Comparison of ENCODE assay signal across 26 cellular contexts in the genomic region with DNA sequence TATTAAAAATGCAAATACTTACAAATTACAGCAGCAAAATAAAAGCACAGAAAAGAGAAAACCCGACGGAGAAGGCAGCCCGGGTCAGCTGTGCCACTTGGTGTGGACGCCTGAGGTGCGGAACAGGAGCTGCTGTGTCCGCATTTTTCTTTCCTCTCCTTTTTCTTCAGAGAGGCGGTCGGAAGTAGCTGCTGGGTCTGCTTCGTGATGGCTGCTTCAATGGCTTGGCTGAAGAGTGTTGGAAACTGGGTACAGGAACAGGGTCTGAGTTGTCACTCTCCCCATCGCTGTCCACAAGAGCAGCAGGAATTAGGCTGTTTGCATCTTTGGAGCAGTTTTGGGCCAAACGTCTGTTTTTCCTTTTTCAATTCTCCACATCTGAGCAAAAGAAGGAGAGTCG. TPM values are rescaled to one million over a fixed set of nuclear protein-coding genes. Genes with fewer than 3 reads are reported as not detected.
DNase-seq lines count a peak whose midpoint lies in the region; ATAC-seq, FAIRE-seq and TF ChIP-seq lines count a peak whose summit lies in the region.
"Had no signal": no experiment of that assay in that cellular context is flagged by ENCODE, and none has a peak within 500 bp of the region (broad histone marks: within the 10 kb centered on the region; RNA-seq: fewer than 3 reads in every experiment).

No MANE protein-coding gene starts in this region.

- no peak overlapping the region for H2AK9ac ChIP-seq in IMR-90 (replicated peaks; ENCODE audit: low read depth, low read length, poor library complexity)

- H3K9ac ChIP-seq in IMR-90 (ENCODE audit: low read depth, low read length), result no peak overlapping the region
- peak overlapping the region in 1 of 2 experiments; percentile 26; a peak in 1 of 4 replicates for H3K9ac ChIP-seq in K562 (ENCODE audit: insufficient read depth in 1 of 2, low read depth in 2 of 2, low read length in 2 of 2)
- H3K9ac ChIP-seq: BLaER1 had no signal

- DNase-seq in IMR-90 (no peak), K562 (ENCODE audit: extremely low read depth in 1 of 4, low spot score in 3 of 4) (no peak), left kidney (ENCODE audit: low read depth, low spot score) (peak; percentile 47), retina (peak; percentile 77), small intestine (no peak), DMS53 (lab: John Stamatoyannopoulos, UW) (no peak), GM10266 (ENCODE audit: extremely low spot score) (no peak)
- DNase-seq: 8988T; ACHN; BE2C; C1 segment of cervical spinal cord; CD4-positive, alpha-beta memory T cell; CD4-positive, CD25-positive, alpha-beta regulatory T cell; CD8-positive, alpha-beta memory T cell; COR-L47; DMS 273 treated with DMSO at 0.1 percent for 48 hours; DMS153; DMS79 treated with DMSO at 0.1 percent for 48 hours; GF-D8 had no signal

- H4K91ac ChIP-seq in IMR-90 (ENCODE audit: insufficient read depth, low read depth, low read length), result no peak overlapping the region

- no peak overlapping the region for H3K14ac ChIP-seq in IMR-90 (replicated peaks; ENCODE audit: low read depth, low read length)

- no peak overlapping the region for H4K8ac ChIP-seq in IMR-90 (ENCODE audit: low read depth in 2 of 2, low read length in 2 of 2)

- no peaks in the 10 kb centered on the region for H3K79me1 ChIP-seq in IMR-90 (ENCODE audit: low read depth in 1 of 2, low read length in 2 of 2)

- in situ Hi-C loops in IMR-90 (cut with MboI; ENCODE audit: low sequenced_read_pairs), result loop anchor here (25.0 kb wide), 1 partner anchor 756 kb away; the partner anchor contains the start of gene SETMAR
- in situ Hi-C loops in K562 (cut with MboI), result no loop called here

- H2BK20ac ChIP-seq in IMR-90 (ENCODE audit: low read depth, low read length), result no peak overlapping the region

- no peak overlapping the region for H3K4ac ChIP-seq in IMR-90 (ENCODE audit: low read depth, low read length)

- BruUV-seq in IMR-90 (replicated peaks; lab: Mats Ljungman, UMichigan), result no TSS peak
- no TSS peak for BruUV-seq in K562 (replicated peaks; lab: Mats Ljungman, UMichigan)

- H2BK5ac ChIP-seq in IMR-90 (ENCODE audit: low read depth, low read length, poor library complexity, severe bottlenecking), result no peak overlapping the region

- no peak for TF ChIP-seq EP300 in K562 (IDR thresholded peaks at IDR 0.05; ENCODE audit: low read length)

- H3K4me3 ChIP-seq in IMR-90 (ENCODE audit: insufficient read depth, low read depth, low read length), result no peak overlapping the region
- H3K4me3 ChIP-seq in K562, result no peak overlapping the region
- H3K4me3 ChIP-seq in small intestine (ENCODE audit: low read depth in 1 of 2, low read length in 2 of 2), result no peak overlapping the region
- H3K4me3 ChIP-seq: BLaER1, GM12878 had no signal

- H2AK5ac ChIP-seq in IMR-90 (ENCODE audit: low read depth, low read length), result no peak overlapping the region

- CTCF ChIA-PET in IMR-90 (lab: Yijun Ruan, JAX), result no interaction called here
- CTCF ChIA-PET in K562 (lab: Yijun Ruan, JAX; ENCODE audit: low intra/inter-chr PET ratio), result no interaction called here

- H2BK120ac ChIP-seq in IMR-90 (ENCODE audit: low read depth, low read length), result no peak overlapping the region

- no peak for ATAC-seq in IMR-90 (ENCODE audit: low read depth)
- ATAC-seq in K562, result no peak; the same call in 2 of the 3 replicates
- ATAC-seq in HG03342 (IDR thresholded peaks at IDR 0.05; ENCODE audit: unreplicated experiment), result no peak
- ATAC-seq: GM12878 had no signal

- no peak for TF ChIP-seq RAD21 in IMR-90 (IDR thresholded peaks at IDR 0.05; ENCODE audit: low read length)
- TF ChIP-seq RAD21 in K562 (CRISPR knock-in tag; conservative IDR thresholded peaks at IDR 0.05 in 1 of 2, IDR thresholded peaks at IDR 0.05 in 1 of 2), result no peak

- TF ChIP-seq POLR2A in IMR-90 (IDR thresholded peaks at IDR 0.05; ENCODE audit: low read depth, low read length), result no peak
- TF ChIP-seq POLR2A in K562 (conservative IDR thresholded peaks at IDR 0.05), result no peak

- TF ChIP-seq CTCF in IMR-90 (conservative IDR thresholded peaks at IDR 0.05; ENCODE audit: low read depth, low read length), result no peak
- TF ChIP-seq CTCF in K562 (IDR thresholded peaks at IDR 0.05 in 2 of 3, conservative IDR thresholded peaks at IDR 0.05 in 1 of 3; ENCODE audit: insufficient read depth in 2 of 3, low read depth in 1 of 3, low read length in 3 of 3), result no peak
- TF ChIP-seq CTCF in GM10266 (IDR thresholded peaks at IDR 0.05; ENCODE audit: control insufficient read depth, insufficient read depth, low read depth, missing control alignments), result no peak

- dilution Hi-C loops in IMR-90 (cut with HindIII; ENCODE audit: low sequenced_read_pairs, unreplicated experiment), result no loop called here

- no peaks in the 10 kb centered on the region for H4K20me1 ChIP-seq in IMR-90 (ENCODE audit: insufficient read depth, low read length)
- H4K20me1 ChIP-seq in K562 (replicated peaks; ENCODE audit: control insufficient read depth, insufficient read depth, low read length), result no peaks in the 10 kb centered on the region
- H4K20me1 ChIP-seq: BLaER1 had no signal

- H3K4me2 ChIP-seq in IMR-90 (ENCODE audit: low read depth, low read length), result no peak overlapping the region
- H3K4me2 ChIP-seq in K562 (ENCODE audit: insufficient read depth, low read length), result no peak overlapping the region
- H3K4me2 ChIP-seq: BLaER1 had no signal

- POLR2A ChIA-PET in IMR-90 (lab: Charles Lee; ENCODE audit: unreplicated experiment), result no interaction called here
- POLR2A ChIA-PET in K562 (lab: Yijun Ruan, JAX), result no interaction called here

- H3K27me3 ChIP-seq in IMR-90 (ENCODE audit: control insufficient read depth, insufficient read depth, low read length) (peaks cover 23% of the 10 kb centered on the region), K562 (ENCODE audit: control insufficient read depth in 2 of 2, insufficient read depth in 2 of 2, low read length in 2 of 2) (peaks cover 4 to 8% of the 10 kb centered on the region in 2 experiments; a peak in 3 of 5 replicates), small intestine (ENCODE audit: control insufficient read depth in 2 of 2, insufficient read depth in 2 of 2, low read length in 2 of 2) (no peaks in the 10 kb centered on the region)
- H3K27me3 ChIP-seq: BE2C, BLaER1 had no signal

- no peak overlapping the region for H4K5ac ChIP-seq in IMR-90 (ENCODE audit: low read depth, low read length)

- FAIRE-seq in K562 (lab: Jason Lieb, UNC) (no peak), small intestine (lab: Jason Lieb, UNC) (no peak)
- FAIRE-seq: A204.1, G401.6, GM12878, GM12892, GM18507 had no signal

- peak overlapping the region; percentile 33 for H2AFZ ChIP-seq in IMR-90 (replicated peaks; ENCODE audit: low read length, poor library complexity)
- peak overlapping the region; percentile 36; the same call in 1 of the 2 replicates for H2AFZ ChIP-seq in K562 (ENCODE audit: low read depth, low read length)

- no peak overlapping the region for H3K18ac ChIP-seq in IMR-90 (ENCODE audit: low read depth, low read length)

- H3K9me3 ChIP-seq in IMR-90 (ENCODE audit: control insufficient read depth, insufficient read depth, low read length) (no peaks in the 10 kb centered on the region), K562 (replicated peaks; ENCODE audit: control insufficient read depth, insufficient read depth, low read depth, low read length) (no peaks in the 10 kb centered on the region), small intestine (ENCODE audit: control insufficient read depth, low read depth) (no peaks in the 10 kb centered on the region)
- H3K9me3 ChIP-seq: BE2C, BLaER1 had no signal

- no peaks in the 10 kb centered on the region for H3K79me2 ChIP-seq in K562 (ENCODE audit: control insufficient read depth, insufficient read depth, low read length)

- H3K36me3 ChIP-seq in IMR-90 (ENCODE audit: control insufficient read depth, insufficient read depth, low read length) (no peaks in the 10 kb centered on the region), K562 (ENCODE audit: control insufficient read depth, insufficient read depth, low read length) (no peaks in the 10 kb centered on the region), small intestine (ENCODE audit: control insufficient read depth in 2 of 2, insufficient read depth in 2 of 2, low read length in 2 of 2) (no peaks in the 10 kb centered on the region)
- H3K36me3 ChIP-seq: BE2C, BLaER1 had no signal

- H3K4me1 ChIP-seq in IMR-90 (ENCODE audit: control insufficient read depth, insufficient read depth, low read length) (no peaks in the 10 kb centered on the region), K562 (replicated peaks in 1 of 2; ENCODE audit: control insufficient read depth in 2 of 2, insufficient read depth in 2 of 2, low read length in 2 of 2) (peaks cover 0 to 3% of the 10 kb centered on the region in 2 experiments; a peak in 3 of 5 replicates), small intestine (ENCODE audit: control insufficient read depth in 2 of 2, insufficient read depth in 1 of 2, low read depth in 1 of 2, low read length in 1 of 2) (no peaks in the 10 kb centered on the region)
- H3K4me1 ChIP-seq: BE2C, BLaER1 had no signal

- intact Hi-C loops in IMR-90 (cut with micrococcal nuclease), result no loop called here
- intact Hi-C loops in K562 (cut with micrococcal nuclease), result no loop called here

- no peak overlapping the region for H2BK15ac ChIP-seq in IMR-90 (ENCODE audit: low read depth, low read length)

- no peak overlapping the region for H3K23ac ChIP-seq in IMR-90 (ENCODE audit: low read depth, low read length)

- H3K27ac ChIP-seq in IMR-90 (ENCODE audit: insufficient read depth, low read length), result no peak overlapping the region
- H3K27ac ChIP-seq in K562 (ENCODE audit: extremely low read depth, low read depth, low read length), result no peak overlapping the region
- H3K27ac ChIP-seq in small intestine (ENCODE audit: low read depth in 1 of 2, low read length in 1 of 2), result no peak overlapping the region
- H3K27ac ChIP-seq: BLaER1 had no signal

- WGBS in IMR-90 (ENCODE audit: extremely low coverage in 2 of 2, insufficient read length in 1 of 2), 2 experiments, result no CpG with 5 or more reads among the region's 12 CpGs
- 41% methylated on average over 12 of the region's 12 CpGs for WGBS in K562 (ENCODE audit: insufficient coverage, low coverage, missing lambda C conversion rate)
- 84 to 88% (median 87%) methylated on average over 12 of the region's 12 CpGs for WGBS in small intestine, 3 donors

- no peak overlapping the region for H3K56ac ChIP-seq in IMR-90 (ENCODE audit: extremely low read depth, insufficient read depth, low read length)

- H3K9me1 ChIP-seq in IMR-90 (ENCODE audit: insufficient read depth, low read length) (no peaks in the 10 kb centered on the region), K562 (ENCODE audit: control insufficient read depth, insufficient read depth, low read length) (no peaks in the 10 kb centered on the region)

RNA-seq across cellular contexts. Expression of gene ARL8B, which starts 53.6 kb away (rescaled TPM):
- total RNA-seq in IMR-90 (2012; rRNA removed) (47.0 and 62.5 TPM in 2 replicates), K562 (2014; rRNA removed) (26.7 and 28.5 TPM in 2 replicates), K562 (2014; rRNA removed; fragmentation: Illumina TruSeq; extraction: Trizol) (85.8 and 97.1 TPM in 2 replicates), K562 (2015; rRNA removed; fragmentation: Illumina TruSeq; extraction: Trizol) (86.1 and 96.4 TPM in 2 replicates), K562 (2021) (73.1 and 77.2 TPM in 2 replicates)
- polyA plus RNA-seq in IMR-90 (2012; rRNA removed) (23.8 and 32.3 TPM in 2 replicates), K562 (2011; rRNA removed) (54.2 and 92.2 TPM in 2 replicates), K562 (2014; fragmentation: Illumina TruSeq; extraction: Trizol) (79.2 and 99.4 TPM in 2 replicates), K562 (2014; fragmentation: Nextera tagmentation; extraction: Ambion mirVana) (10 to 100 TPM; 47.8 to 49.6 TPM), K562 (2014; rRNA removed) (42.3 and 58.0 TPM in 2 replicates), small intestine (10 to 100 TPM; 25.0 to 32.7 (median 30.5) TPM)
- polyA plus RNA-seq in IMR-90 (2012; cell fraction: cytosol; rRNA removed), result 13.0 and 20.9 TPM in 2 replicates
- 17.4 and 28.8 TPM in 2 replicates for polyA plus RNA-seq in IMR-90 (2012; cell fraction: nucleus; rRNA removed; ENCODE audit: low replicate concordance)
- 56.8 and 107 TPM in 2 replicates for total RNA-seq in K562 (2011; cell fraction: chromatin; rRNA removed; ENCODE audit: low replicate concordance)
- 39.1 and 40.5 TPM in 2 replicates for total RNA-seq in K562 (2011; cell fraction: nucleolus; rRNA removed)
- 58.4 and 98.3 TPM in 2 replicates for total RNA-seq in K562 (2011; cell fraction: nucleoplasm; rRNA removed)
- 25.6 and 49.0 TPM in 2 replicates for polyA plus RNA-seq in K562 (2011; cell fraction: cytosol; rRNA removed)
- 51.2 and 66.2 TPM in 2 replicates for polyA plus RNA-seq in K562 (2011; cell fraction: nucleus; rRNA removed)
- polyA plus RNA-seq in K562 (2012), result 72.7 and 118 TPM in 2 replicates
- 37.4 and 44.6 TPM in 2 replicates for polyA minus RNA-seq in K562 (2011; rRNA and poly(A)+ RNA removed)
- polyA minus RNA-seq in K562 (2011; cell fraction: cytosol; rRNA and poly(A)+ RNA removed), result 36.6 and 38.2 TPM in 2 replicates
- 20.3 and 24.0 TPM in 2 replicates for polyA minus RNA-seq in K562 (2011; cell fraction: nucleus; rRNA and poly(A)+ RNA removed)

Comparison
In these comparisons a context has a peak if more than half of its experiments do, and no peak if none do; other contexts are left out.
1. DNase-seq: peak in left kidney (single experiment) and retina (single experiment); none in IMR-90 (single experiment), K562 (0 of 4), small intestine (single experiment), DMS53 (single experiment) and GM10266 (single experiment).